8 cellular contexts compared by ENCODE assay signal in the genomic region with DNA sequence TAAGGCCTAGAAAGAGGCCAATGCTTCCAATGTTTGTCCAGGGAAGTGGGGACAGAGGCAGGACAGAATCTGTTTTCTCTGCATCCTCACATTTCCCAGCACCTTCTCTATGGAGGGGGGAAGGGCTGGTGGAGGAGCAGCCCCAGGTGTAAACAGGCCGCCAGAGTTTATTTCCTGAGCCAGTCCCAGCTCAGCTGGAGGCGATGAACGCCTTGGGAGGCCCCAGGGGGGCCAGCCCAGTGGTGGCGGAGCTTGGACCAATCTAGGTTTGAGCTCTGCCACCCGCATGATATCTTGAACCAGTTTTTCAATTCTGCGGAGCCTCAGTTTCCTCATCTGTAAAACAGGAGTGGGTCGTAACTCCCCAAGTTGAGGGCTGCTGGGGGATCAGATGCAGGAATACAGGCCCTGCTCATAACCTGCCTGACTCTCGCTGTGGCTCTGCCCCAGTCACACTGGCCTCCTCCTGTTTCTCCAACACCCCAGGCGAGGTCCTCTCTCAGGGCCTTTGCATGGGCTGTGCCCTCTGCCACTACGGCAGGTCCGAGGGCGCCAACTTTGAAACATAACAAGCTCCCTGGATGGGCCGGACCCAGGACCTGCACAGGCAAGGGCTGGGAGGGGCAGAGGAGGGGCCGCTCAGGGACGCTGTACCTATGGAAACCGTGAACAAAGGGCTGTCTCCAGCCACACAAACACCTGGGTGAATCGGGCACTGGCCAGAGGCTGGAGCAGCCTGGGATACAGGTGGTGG. TPM values are rescaled to one million over a fixed set of nuclear protein-coding genes. Genes with fewer than 3 reads are reported as not detected.
DNase-seq lines count a peak whose midpoint lies in the region; ATAC-seq and TF ChIP-seq lines count a peak whose summit lies in the region.

No MANE protein-coding gene starts in this region.

- H3K27me3 ChIP-seq in subcutaneous abdominal adipose tissue (ENCODE audit: control insufficient read depth in 5 of 5, insufficient read depth in 4 of 5, low read length in 5 of 5): no peaks in the 10 kb centered on the region

- H3K9ac ChIP-seq in subcutaneous abdominal adipose tissue (ENCODE audit: low read length in 5 of 5): peak overlapping the region in 3 of 5 donors; percentile 60 to 95 (median 78)

- no peaks in the 10 kb centered on the region for H3K36me3 Mint-ChIP-seq in activated CD4-positive, alpha-beta T cell treated with anti-CD3 and anti-CD28 coated beads for 36 hours (ENCODE audit: low read depth)
- peaks cover 2% of the 10 kb centered on the region for H3K36me3 Mint-ChIP-seq in activated CD8-positive, alpha-beta T cell treated with anti-CD3 and anti-CD28 coated beads for 36 hours (ENCODE audit: low read depth)

- H3K4me1 Mint-ChIP-seq in activated CD4-positive, alpha-beta T cell treated with anti-CD3 and anti-CD28 coated beads for 36 hours: peaks cover 21% of the 10 kb centered on the region
- H3K4me1 Mint-ChIP-seq in activated CD8-positive, alpha-beta T cell treated with anti-CD3 and anti-CD28 coated beads for 36 hours (ENCODE audit: low read depth): peaks cover 29% of the 10 kb centered on the region

- CTCF ChIA-PET in activated CD4-positive, alpha-beta T cell treated with anti-CD3 and anti-CD28 coated beads for 36 hours (lab: Charles Lee): interaction anchor here (0.5 to 1.1 kb wide), 5 partner anchors 12 to 388 kb away, joined by 3 read pairs; no protein-coding TSS in a partner anchor
- CTCF ChIA-PET in activated CD8-positive, alpha-beta T cell treated with anti-CD3 and anti-CD28 coated beads for 36 hours (lab: Charles Lee): interaction anchor here (0.6 to 1.3 kb wide), 4 partner anchors 10 to 117 kb away, joined by 3 to 4 read pairs (median 3); no protein-coding TSS in a partner anchor

- H3K27ac Mint-ChIP-seq in activated CD4-positive, alpha-beta T cell treated with anti-CD3 and anti-CD28 coated beads for 36 hours: peak overlapping the region; percentile 63
- H3K27ac Mint-ChIP-seq in activated CD8-positive, alpha-beta T cell treated with anti-CD3 and anti-CD28 coated beads for 36 hours: peak overlapping the region; percentile 38

- H3K4me3 Mint-ChIP-seq in activated CD4-positive, alpha-beta T cell treated with anti-CD3 and anti-CD28 coated beads for 36 hours: peak overlapping the region; percentile 90
- peak overlapping the region; percentile 98 for H3K4me3 Mint-ChIP-seq in activated CD8-positive, alpha-beta T cell treated with anti-CD3 and anti-CD28 coated beads for 36 hours

- no peaks in the 10 kb centered on the region for H3K27me3 Mint-ChIP-seq in activated CD4-positive, alpha-beta T cell treated with anti-CD3 and anti-CD28 coated beads for 36 hours
- H3K27me3 Mint-ChIP-seq in activated CD8-positive, alpha-beta T cell treated with anti-CD3 and anti-CD28 coated beads for 36 hours: no peaks in the 10 kb centered on the region

- H3K9me3 ChIP-seq in subcutaneous abdominal adipose tissue (ENCODE audit: control insufficient read depth in 5 of 5, low read length in 5 of 5): no peaks in the 10 kb centered on the region

- H3K27ac ChIP-seq in subcutaneous abdominal adipose tissue (ENCODE audit: low read depth, low read length): peak overlapping the region; percentile 76

- H3K4me3 ChIP-seq in subcutaneous abdominal adipose tissue (ENCODE audit: low read depth in 1 of 5, low read length in 5 of 5): peak overlapping the region; percentile 48 to 95 (median 80)

- TF ChIP-seq CTCF in activated CD8-positive, alpha-beta T cell treated with anti-CD3 and anti-CD28 coated beads for 36 hours (IDR thresholded peaks at IDR 0.05): no peak

- POLR2A ChIA-PET in activated CD4-positive, alpha-beta T cell treated with anti-CD3 and anti-CD28 coated beads for 36 hours (lab: Charles Lee): no interaction called here
- POLR2A ChIA-PET in activated CD8-positive, alpha-beta T cell treated with anti-CD3 and anti-CD28 coated beads for 36 hours (lab: Charles Lee): interaction anchor here (0.7 to 1.2 kb wide), 4 partner anchors 11 to 64 kb away, joined by 3 to 5 read pairs (median 4); no protein-coding TSS in a partner anchor

- H3K9me3 Mint-ChIP-seq in activated CD4-positive, alpha-beta T cell treated with anti-CD3 and anti-CD28 coated beads for 36 hours (ENCODE audit: low read depth): no peaks in the 10 kb centered on the region
- no peaks in the 10 kb centered on the region for H3K9me3 Mint-ChIP-seq in activated CD8-positive, alpha-beta T cell treated with anti-CD3 and anti-CD28 coated beads for 36 hours

- H3K36me3 ChIP-seq in subcutaneous abdominal adipose tissue (ENCODE audit: control insufficient read depth in 5 of 5, insufficient read depth in 5 of 5, low read length in 5 of 5): no peaks in the 10 kb centered on the region

- peaks cover 0 to 46% (median 45%) of the 10 kb centered on the region in 5 donors for H3K4me1 ChIP-seq in subcutaneous abdominal adipose tissue (ENCODE audit: control insufficient read depth in 5 of 5, insufficient read depth in 5 of 5, low read length in 5 of 5)

- intact Hi-C loops in activated CD4-positive, alpha-beta T cell treated with anti-CD3 and anti-CD28 coated beads for 36 hours (cut with DNase I, micrococcal nuclease): no loop called here
- intact Hi-C loops in activated CD8-positive, alpha-beta T cell treated with anti-CD3 and anti-CD28 coated beads for 36 hours (cut with micrococcal nuclease): no loop called here
- intact Hi-C loops in left colon (cut with DNase I, micrococcal nuclease): no loop called here

- peak; percentile 27 for DNase-seq in activated CD4-positive, alpha-beta T cell treated with anti-CD3 and anti-CD28 coated beads for 36 hours
- DNase-seq in activated CD4-positive, alpha-beta T cell treated with anti-CD3 and anti-CD28 coated beads, Interleukin-2, amount 50 U/mL, for 4 hours: no peak
- DNase-seq in activated CD8-positive, alpha-beta T cell treated with anti-CD3 and anti-CD28 coated beads for 36 hours: no peak
- peak; percentile 56 to 65 for DNase-seq in left colon
- no peak for DNase-seq in NCI-H82 (lab: John Stamatoyannopoulos, UW)
- no peak for DNase-seq in activated CD4-positive, alpha-beta T cell treated with anti-CD3 and anti-CD28 coated beads for 48 hours

- no peak for ATAC-seq in activated CD4-positive, alpha-beta T cell treated with anti-CD3 and anti-CD28 coated beads for 36 hours
- no peak for ATAC-seq in activated CD8-positive, alpha-beta T cell treated with anti-CD3 and anti-CD28 coated beads for 36 hours
- peak; percentile 50 for ATAC-seq in left colon
- no peak for ATAC-seq in HG03460 (IDR thresholded peaks at IDR 0.05; ENCODE audit: unreplicated experiment)

RNA-seq across cellular contexts. Expression of a gene that starts 1.1 kb away (rescaled TPM):
- 10 to 100 TPM; 14.1 to 15.4 TPM for total RNA-seq in activated CD4-positive, alpha-beta T cell treated with anti-CD3 and anti-CD28 coated beads for 36 hours
- 10 to 100 TPM; 13.5 to 13.7 TPM for total RNA-seq in activated CD8-positive, alpha-beta T cell treated with anti-CD3 and anti-CD28 coated beads for 36 hours
- total RNA-seq in left colon: 1 to 10 TPM; 9.0 to 9.4 TPM

RNA-seq across cellular contexts. Expression of a gene that starts 29.7 kb away (rescaled TPM):
- 10 to 100 TPM; 34.7 to 53.8 TPM for total RNA-seq in activated CD4-positive, alpha-beta T cell treated with anti-CD3 and anti-CD28 coated beads for 36 hours
- total RNA-seq in activated CD8-positive, alpha-beta T cell treated with anti-CD3 and anti-CD28 coated beads for 36 hours: 10 to 100 TPM; 58.3 to 62.1 TPM
- 10 to 100 TPM; 75.5 to 96.0 TPM for total RNA-seq in left colon

Comparison
In these comparisons a context has a peak if more than half of its experiments do, and no peak if none do; other contexts are left out.
1. DNase-seq: peak in activated CD4-positive, alpha-beta T cell treated with anti-CD3 and anti-CD28 coated beads for 36 hours (single experiment) and left colon (2 of 2); none in activated CD4-positive, alpha-beta T cell treated with anti-CD3 and anti-CD28 coated beads, Interleukin-2, amount 50 U/mL, for 4 hours (0 of 2), activated CD8-positive, alpha-beta T cell treated with anti-CD3 and anti-CD28 coated beads for 36 hours (single experiment), NCI-H82 (single experiment) and activated CD4-positive, alpha-beta T cell treated with anti-CD3 and anti-CD28 coated beads for 48 hours (single experiment).